21 cellular contexts compared by ENCODE assay signal in genomic region chr12:34286483-34286882, GRCh38.
"Had no signal": no experiment of that assay in that cellular context is flagged by ENCODE, and none has a peak within 500 bp of the region (broad histone marks: within the 10 kb centered on the region; RNA-seq: fewer than 3 reads in every experiment).

No MANE protein-coding gene starts in this region.

- H3K27me3 ChIP-seq: MG63, SJCRH30 had no signal

- H3K9me3 ChIP-seq: SJCRH30 had no signal

- DNase-seq: IMR-90, Karpas-422, KG1, MG63, NCI-H1092, NCI-H1105 treated with DMSO at 0.1 percent for 48 hours, NCI-H1417 treated with DMSO at 0.1 percent for 48 hours, NCI-H146, NCI-H1694 treated with DMSO at 0.1 percent for 48 hours, NCI-H1930, NCI-H2081, NCI-H2107, NCI-H2227 treated with DMSO at 0.1 percent for 48 hours, NCI-H524, NCI-H69, NCI-H774, RPMI8226, SHP77 treated with DMSO at 0.1 percent for 48 hours, SJCRH30 had no signal

- H3K4me3 ChIP-seq: MG63, SJCRH30 had no signal

- H3K4me1 ChIP-seq: SJCRH30 had no signal

- ATAC-seq: HepG2, SK-N-SH treated with all-trans-retinoic acid at 6 μM for 48 hours had no signal

- H3K27ac ChIP-seq: SJCRH30 had no signal

- H3K36me3 ChIP-seq: MG63, SJCRH30 had no signal
